12 cellular contexts compared by ENCODE assay signal in genomic region chr12:107891967-107892366, GRCh38.
DNase-seq lines count a peak whose midpoint lies in the region; ATAC-seq and TF ChIP-seq lines count a peak whose summit lies in the region.
"Had no signal": no experiment of that assay in that cellular context is flagged by ENCODE, and none has a peak within 500 bp of the region (broad histone marks: within the 10 kb centered on the region; RNA-seq: fewer than 3 reads in every experiment).

No MANE protein-coding gene starts in this region.

- H3K9me2 ChIP-seq in OCI-LY1 (ENCODE audit: low read depth, low read length): no peaks in the 10 kb centered on the region

- no peaks in the 10 kb centered on the region for H3K27me3 ChIP-seq in OCI-LY1 (ENCODE audit: insufficient read depth, low read length)
- H3K27me3 ChIP-seq in fibroblast of lung (ENCODE audit: control insufficient read depth, insufficient read depth, low read length): no peaks in the 10 kb centered on the region
- peaks cover 0 to 3% of the 10 kb centered on the region in 2 donors for H3K27me3 ChIP-seq in left lung
- H3K27me3 ChIP-seq: sigmoid colon had no signal

- ATAC-seq in left lung: no peak
- ATAC-seq in GM21360 (IDR thresholded peaks at IDR 0.05; ENCODE audit: unreplicated experiment): no peak

- H3K36me3 ChIP-seq in OCI-LY1 (ENCODE audit: insufficient read depth, low read length) (no peaks in the 10 kb centered on the region), fibroblast of lung (ENCODE audit: control insufficient read depth, insufficient read depth, low read length) (no peaks in the 10 kb centered on the region), left lung (no peaks in the 10 kb centered on the region)
- H3K36me3 ChIP-seq: sigmoid colon had no signal

- H3K4me3 ChIP-seq in GM12875 (ENCODE audit: low read depth, low read length): no peak overlapping the region
- H3K4me3 ChIP-seq in OCI-LY1 (ENCODE audit: low read depth, low read length, poor library complexity, severe bottlenecking): no peak overlapping the region
- H3K4me3 ChIP-seq in fibroblast of lung (replicated peaks in 1 of 4; ENCODE audit: control extremely low read depth in 1 of 4, insufficient read depth in 1 of 4, low read depth in 3 of 4, low read length in 4 of 4): no peak overlapping the region
- H3K4me3 ChIP-seq in left lung: no peak overlapping the region
- H3K4me3 ChIP-seq: sigmoid colon had no signal

- no peaks in the 10 kb centered on the region for H3F3A ChIP-seq in OCI-LY1 (ENCODE audit: insufficient read depth, low read length)

- H3K79me2 ChIP-seq in OCI-LY1 (ENCODE audit: insufficient read depth, low read length): no peaks in the 10 kb centered on the region
- no peaks in the 10 kb centered on the region for H3K79me2 ChIP-seq in fibroblast of lung (ENCODE audit: control insufficient read depth, insufficient read depth, low read length)

- H3K27ac ChIP-seq in 22Rv1: no peak overlapping the region
- no peak overlapping the region for H3K27ac ChIP-seq in OCI-LY1 (ENCODE audit: low read depth, low read length, poor library complexity, severe bottlenecking)
- no peak overlapping the region for H3K27ac ChIP-seq in fibroblast of lung (ENCODE audit: insufficient read depth, low read length)
- H3K27ac ChIP-seq in left lung: no peak overlapping the region
- H3K27ac ChIP-seq: sigmoid colon had no signal

- DNase-seq in fibroblast of lung (ENCODE audit: low read depth in 2 of 2) (peak in 1 of 2 donors; percentile 3), dedifferentiated amniotic fluid mesenchymal stem cell (ENCODE audit: extremely low spot score) (no peak), left lung (no peak)
- no peak for DNase-seq in activated CD4-positive, alpha-beta T cell treated with anti-CD3 and anti-CD28 coated beads, Interleukin-2, amount 50 U/mL, for 1 hour
- DNase-seq: aorta; CD4-positive, alpha-beta memory T cell; NCI-H2171 treated with DMSO at 0.1 percent for 48 hours; sigmoid colon had no signal

- no peaks in the 10 kb centered on the region for H4K20me1 ChIP-seq in OCI-LY1 (ENCODE audit: insufficient read depth, low read length)
- H4K20me1 ChIP-seq in fibroblast of lung (ENCODE audit: control insufficient read depth, extremely low read depth, insufficient read depth, low read length): no peaks in the 10 kb centered on the region

- H3K9ac ChIP-seq in OCI-LY1 (ENCODE audit: low read length) (no peak overlapping the region), fibroblast of lung (ENCODE audit: insufficient read depth, low read length) (no peak overlapping the region)

- H2AFZ ChIP-seq in OCI-LY1 (ENCODE audit: low read length) (no peak overlapping the region), fibroblast of lung (ENCODE audit: low read length) (no peak overlapping the region)

- H3K9me3 ChIP-seq in OCI-LY1 (ENCODE audit: low read length) (no peaks in the 10 kb centered on the region), fibroblast of lung (ENCODE audit: control insufficient read depth, insufficient read depth, low read depth, low read length) (no peaks in the 10 kb centered on the region), left lung (no peaks in the 10 kb centered on the region)
- H3K9me3 ChIP-seq: sigmoid colon had no signal

- H3K4me1 ChIP-seq in OCI-LY1 (ENCODE audit: insufficient read depth, low read length, severe bottlenecking) (no peaks in the 10 kb centered on the region), fibroblast of lung (ENCODE audit: control insufficient read depth, extremely low read depth, insufficient read depth, low read length) (no peaks in the 10 kb centered on the region), left lung (no peaks in the 10 kb centered on the region)
- H3K4me1 ChIP-seq: sigmoid colon had no signal

- peak; percentile 66 for TF ChIP-seq CTCF in 22Rv1 (IDR thresholded peaks at IDR 0.05)
- TF ChIP-seq CTCF in GM12875 (IDR thresholded peaks at IDR 0.05; ENCODE audit: borderline replicate concordance, insufficient read depth, low read depth, low read length): peak; percentile 25; the same call in 1 of the 2 replicates
- peak; percentile 34; the same call in 1 of the 2 replicates for TF ChIP-seq CTCF in OCI-LY1 (IDR thresholded peaks at IDR 0.05; ENCODE audit: low read length)
- peak; percentile 25 for TF ChIP-seq CTCF in fibroblast of lung (conservative IDR thresholded peaks at IDR 0.05 in 1 of 2, IDR thresholded peaks at IDR 0.05 in 1 of 2; ENCODE audit: low read depth in 1 of 2, low read length in 2 of 2)
- TF ChIP-seq CTCF in left lung (IDR thresholded peaks at IDR 0.05): no peak

- H3K4me2 ChIP-seq in OCI-LY1 (ENCODE audit: low read length): no peak overlapping the region
- H3K4me2 ChIP-seq in fibroblast of lung (ENCODE audit: extremely low read depth, insufficient read depth, low read length): no peak overlapping the region

- intact Hi-C loops in left lung (cut with DNase I): no loop called here

Comparison
In these comparisons a context has a peak if more than half of its experiments do, and no peak if none do; other contexts are left out.
1. CTCF ChIP-seq: peak in 22Rv1 (single experiment), GM12875 (single experiment), OCI-LY1 (single experiment) and fibroblast of lung (2 of 2); none in left lung (0 of 2).